10 cellular contexts compared by ENCODE assay signal in the genomic region with DNA sequence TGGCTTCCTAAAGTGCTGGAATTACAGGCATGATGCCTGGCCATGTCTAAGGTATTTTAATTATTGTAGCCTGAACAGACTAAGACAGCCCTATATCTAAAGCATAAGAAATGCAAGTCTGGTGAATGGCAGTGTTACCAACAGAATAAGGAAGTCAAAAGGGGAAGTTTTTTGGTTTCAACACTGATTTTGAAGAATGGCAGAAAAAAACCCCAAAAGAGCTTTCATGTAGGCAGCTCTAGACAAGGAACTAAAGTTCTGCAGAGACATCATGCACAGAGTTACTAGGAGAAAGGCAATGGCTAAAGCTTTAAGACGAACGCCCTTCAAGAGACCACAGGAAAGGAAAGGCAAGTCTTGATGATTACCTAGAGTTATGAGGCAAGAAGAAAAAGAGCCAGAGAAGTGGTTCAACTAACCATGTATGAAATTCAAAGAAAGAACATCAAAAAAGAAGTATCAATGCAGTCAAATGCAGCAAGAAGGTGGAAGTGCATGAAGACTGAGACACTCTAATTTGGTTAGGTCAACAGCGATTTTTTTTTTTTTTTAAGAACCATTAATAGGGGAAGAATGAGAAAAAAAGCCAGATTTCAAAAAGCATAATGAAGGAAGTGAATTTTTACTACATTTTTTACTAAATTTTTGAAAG. TPM values are rescaled to one million over a fixed set of nuclear protein-coding genes. Genes with fewer than 3 reads are reported as not detected.
DNase-seq lines count a peak whose midpoint lies in the region; ATAC-seq and TF ChIP-seq lines count a peak whose summit lies in the region.
"Had no signal": no experiment of that assay in that cellular context is flagged by ENCODE, and none has a peak within 500 bp of the region (broad histone marks: within the 10 kb centered on the region; RNA-seq: fewer than 3 reads in every experiment).

No MANE protein-coding gene starts in this region.

- H3K79me2 ChIP-seq in MM.1S (ENCODE audit: low read length) (no peaks in the 10 kb centered on the region), GM23338 (replicated peaks; ENCODE audit: insufficient read depth) (no peaks in the 10 kb centered on the region)
- H3K79me2 ChIP-seq: parathyroid adenoma had no signal

- no peaks in the 10 kb centered on the region for H3K9me2 ChIP-seq in MM.1S (replicated peaks; ENCODE audit: insufficient read depth, low read length)
- H3K9me2 ChIP-seq in GM23338 (ENCODE audit: insufficient read depth): no peaks in the 10 kb centered on the region

- H2AFZ ChIP-seq in MM.1S (ENCODE audit: low read length) (no peak overlapping the region), GM23338 (no peak overlapping the region)
- H2AFZ ChIP-seq: parathyroid adenoma had no signal

- TF ChIP-seq CTCF in MM.1S (IDR thresholded peaks at IDR 0.05; ENCODE audit: low read length) (no peak), heart left ventricle (IDR thresholded peaks at IDR 0.05) (no peak), vagina (IDR thresholded peaks at IDR 0.05) (no peak), GM23338 (conservative IDR thresholded peaks at IDR 0.05; ENCODE audit: low read depth in 2 of 2) (no peak)

- H3F3A ChIP-seq in MM.1S (ENCODE audit: insufficient read depth, low read length) (no peaks in the 10 kb centered on the region), GM23338 (replicated peaks; ENCODE audit: low read depth) (no peaks in the 10 kb centered on the region)

- ATAC-seq in GM18502 (IDR thresholded peaks at IDR 0.05; ENCODE audit: poor library complexity, unreplicated experiment) (peak; percentile 96), GM21717 (IDR thresholded peaks at IDR 0.05; ENCODE audit: unreplicated experiment) (peak; percentile 79), heart left ventricle (peak in 3 of 4 donors; percentile 55 to 64 (median 61)), GM23338 (no peak)

- H3K4me1 ChIP-seq in MM.1S (ENCODE audit: low read length) (no peaks in the 10 kb centered on the region), heart left ventricle (peaks cover 0 to 62% (median 0%) of the 10 kb centered on the region in 12 donors), vagina (peaks cover 8% of the 10 kb centered on the region), GM23338 (ENCODE audit: insufficient read depth) (no peaks in the 10 kb centered on the region)
- H3K4me1 ChIP-seq: parathyroid adenoma had no signal

- peak overlapping the region; percentile 38; the same call in 1 of the 2 replicates for H3K27ac ChIP-seq in MM.1S (ENCODE audit: low read length)
- peak overlapping the region in 2 of 12 donors; percentile 7 to 86 for H3K27ac ChIP-seq in heart left ventricle
- no peak overlapping the region for H3K27ac ChIP-seq in vagina
- H3K27ac ChIP-seq in GM23338 (ENCODE audit: low read depth): no peak overlapping the region
- H3K27ac ChIP-seq: parathyroid adenoma had no signal

- TF ChIP-seq POLR2A in heart left ventricle (IDR thresholded peaks at IDR 0.05) (no peak), vagina (IDR thresholded peaks at IDR 0.05) (no peak)

- peak; percentile 30 for DNase-seq in MM.1S
- no peak for DNase-seq in heart left ventricle
- no peak for DNase-seq in NCI-H1436 treated with DMSO at 0.1 percent for 48 hours (lab: John Stamatoyannopoulos, UW)
- no peak for DNase-seq in vagina (ENCODE audit: extremely low spot score in 2 of 2)
- DNase-seq in NCI-H345 (lab: John Stamatoyannopoulos, UW): no peak
- DNase-seq in GM23338 (ENCODE audit: low spot score): no peak

- H3K4me3 ChIP-seq in MM.1S (ENCODE audit: low read length) (no peak overlapping the region), heart left ventricle (no peak overlapping the region), vagina (no peak overlapping the region), GM23338 (no peak overlapping the region)

- H4K20me1 ChIP-seq in MM.1S (ENCODE audit: insufficient read depth, low read length) (no peaks in the 10 kb centered on the region), GM23338 (replicated peaks; ENCODE audit: insufficient read depth) (no peaks in the 10 kb centered on the region)

- H3K4me3 Mint-ChIP-seq in GM23338: no peak overlapping the region
- H3K4me3 Mint-ChIP-seq: brain had no signal

- no peaks in the 10 kb centered on the region for H3K36me3 ChIP-seq in MM.1S (replicated peaks; ENCODE audit: insufficient read depth, low read length)
- H3K36me3 ChIP-seq in heart left ventricle: no peaks in the 10 kb centered on the region
- H3K36me3 ChIP-seq in vagina: no peaks in the 10 kb centered on the region
- H3K36me3 ChIP-seq in GM23338 (ENCODE audit: insufficient read depth): no peaks in the 10 kb centered on the region

- no peak overlapping the region for H3K27ac Mint-ChIP-seq in GM23338

- no peak overlapping the region for H3K9ac ChIP-seq in MM.1S (ENCODE audit: low read length)
- H3K9ac ChIP-seq: parathyroid adenoma had no signal

- H3K4me1 Mint-ChIP-seq in GM23338: no peaks in the 10 kb centered on the region

- intact Hi-C loops in heart left ventricle (cut with DNase I) (no loop called here), vagina (cut with DNase I) (no loop called here)

- no peaks in the 10 kb centered on the region for H3K36me3 Mint-ChIP-seq in GM23338 (ENCODE audit: low read depth)
- H3K36me3 Mint-ChIP-seq: brain had no signal

- H3K9me3 ChIP-seq in MM.1S (replicated peaks; ENCODE audit: insufficient read depth, low read length): no peaks in the 10 kb centered on the region
- no peaks in the 10 kb centered on the region for H3K9me3 ChIP-seq in heart left ventricle
- H3K9me3 ChIP-seq in vagina: no peaks in the 10 kb centered on the region

- H3K4me2 ChIP-seq in MM.1S (ENCODE audit: low read depth, low read length) (peak overlapping the region; percentile 39), GM23338 (no peak overlapping the region)

- WGBS in heart left ventricle, 4 donors: 85 to 93% (median 91%) methylated on average over 3 of the region's 3 CpGs

- H3K27me3 Mint-ChIP-seq in GM23338 (ENCODE audit: insufficient read depth, low read depth, poor library complexity): no peaks in the 10 kb centered on the region
- H3K27me3 Mint-ChIP-seq: brain had no signal

- no peaks in the 10 kb centered on the region for H3K27me3 ChIP-seq in MM.1S (replicated peaks; ENCODE audit: insufficient read depth, low read length)
- no peaks in the 10 kb centered on the region for H3K27me3 ChIP-seq in heart left ventricle
- no peaks in the 10 kb centered on the region for H3K27me3 ChIP-seq in vagina
- H3K27me3 ChIP-seq in GM23338 (ENCODE audit: insufficient read depth): no peaks in the 10 kb centered on the region

- H3K9me3 Mint-ChIP-seq in GM23338: no peaks in the 10 kb centered on the region
- H3K9me3 Mint-ChIP-seq: brain had no signal

TF ChIP-seq in GM23338, 12 proteins besides CTCF, POLR2A, EP300 and RAD21 (continues in another document):
- TF ChIP-seq NANOG (IDR thresholded peaks at IDR 0.05; ENCODE audit: borderline replicate concordance) (no peak), ZNF331 (CRISPR knock-in tag; IDR thresholded peaks at IDR 0.05; ENCODE audit: low read depth) (no peak), STAT1 (IDR thresholded peaks at IDR 0.05; ENCODE audit: unreplicated experiment) (no peak), POLR2AphosphoS5 (IDR thresholded peaks at IDR 0.05; ENCODE audit: low read depth) (no peak), JUNB (IDR thresholded peaks at IDR 0.05; ENCODE audit: unreplicated experiment) (no peak)
- TF ChIP-seq, protein P1, sequence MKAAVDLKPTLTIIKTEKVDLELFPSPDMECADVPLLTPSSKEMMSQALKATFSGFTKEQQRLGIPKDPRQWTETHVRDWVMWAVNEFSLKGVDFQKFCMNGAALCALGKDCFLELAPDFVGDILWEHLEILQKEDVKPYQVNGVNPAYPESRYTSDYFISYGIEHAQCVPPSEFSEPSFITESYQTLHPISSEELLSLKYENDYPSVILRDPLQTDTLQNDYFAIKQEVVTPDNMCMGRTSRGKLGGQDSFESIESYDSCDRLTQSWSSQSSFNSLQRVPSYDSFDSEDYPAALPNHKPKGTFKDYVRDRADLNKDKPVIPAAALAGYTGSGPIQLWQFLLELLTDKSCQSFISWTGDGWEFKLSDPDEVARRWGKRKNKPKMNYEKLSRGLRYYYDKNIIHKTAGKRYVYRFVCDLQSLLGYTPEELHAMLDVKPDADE (IDR thresholded peaks at IDR 0.05): no peak

RNA-seq across cellular contexts. Expression of a gene that starts 50.8 kb away (rescaled TPM):
- total RNA-seq in heart left ventricle (10 to 100 TPM in 3 of 9 donors, 1 to 10 TPM in 6; 6.5 to 13.3 (median 8.7) TPM), vagina (5.2 TPM)
- polyA plus RNA-seq in heart left ventricle (1 to 10 TPM in 1 of 2 donors, under 1 TPM in 1; 0.72 to 1.8 TPM), GM23338 (2016; fragmentation: Nextera tagmentation; extraction: Ambion mirVana) (2.1 and 2.4 TPM in 2 replicates)
- 2.0 and 2.1 TPM in 2 replicates for total RNA-seq in GM23338 (2014; rRNA removed; shearing (Covaris generic))
